ENCODE assay signal across 13 cellular contexts in the genomic region with DNA sequence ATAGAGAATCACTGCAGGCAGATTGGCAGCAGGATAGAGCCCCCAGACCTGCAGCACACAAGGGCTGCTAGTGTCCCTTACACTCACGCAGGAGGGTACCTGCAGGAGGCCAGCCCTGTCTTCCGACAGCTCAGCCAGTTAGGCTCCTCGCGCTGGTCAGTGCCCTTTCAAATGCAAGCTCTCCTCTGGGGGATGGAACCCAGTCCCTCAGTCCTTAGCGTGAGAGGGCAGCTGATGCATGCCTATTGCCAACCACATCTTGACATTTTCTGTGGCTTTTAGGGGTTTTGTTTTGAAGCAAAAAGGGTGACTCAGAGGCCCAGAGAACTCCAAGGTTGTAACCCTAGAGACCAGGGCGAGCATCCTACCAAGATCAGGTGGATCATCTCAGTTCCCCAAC.
A peak's percentile ranks its signal among the peaks of the same experiment; 100 is the strongest.
DNase-seq lines count a peak whose midpoint lies in the region; ATAC-seq lines count a peak whose summit lies in the region.
"Had no signal": no experiment of that assay in that cellular context is flagged by ENCODE, and none has a peak within 500 bp of the region (broad histone marks: within the 10 kb centered on the region; RNA-seq: fewer than 3 reads in every experiment).

No MANE protein-coding gene starts in this region.

- no peak overlapping the region for H3K4me3 Mint-ChIP-seq in stimulated activated naive CD8-positive, alpha-beta T cell treated with anti-CD3 and anti-CD28 coated beads, Interleukin-15, amount 100 ng/mL, for 72 hours
- H3K4me3 Mint-ChIP-seq: activated naive CD4-positive, alpha-beta T cell treated with anti-CD3 and anti-CD28 coated beads, Interleukin-2, amount 50 U/mL, for 24 hours; naive thymus-derived CD4-positive, alpha-beta T cell had no signal

- ATAC-seq in HG02588 (IDR thresholded peaks at IDR 0.05; ENCODE audit: unreplicated experiment) (peak; percentile 57), HG02623 (IDR thresholded peaks at IDR 0.05; ENCODE audit: unreplicated experiment) (no peak)
- peak; percentile 85 for ATAC-seq in stimulated activated naive CD8-positive, alpha-beta T cell treated with anti-CD3 and anti-CD28 coated beads, Interleukin-15, amount 100 ng/mL, for 72 hours
- ATAC-seq: naive thymus-derived CD4-positive, alpha-beta T cell had no signal

- peaks cover 8% of the 10 kb centered on the region for H3K27me3 Mint-ChIP-seq in stimulated activated naive CD8-positive, alpha-beta T cell treated with anti-CD3 and anti-CD28 coated beads, Interleukin-15, amount 100 ng/mL, for 72 hours
- H3K27me3 Mint-ChIP-seq: activated naive CD4-positive, alpha-beta T cell treated with anti-CD3 and anti-CD28 coated beads, Interleukin-2, amount 50 U/mL, for 24 hours; naive thymus-derived CD4-positive, alpha-beta T cell had no signal

- H3K4me1 Mint-ChIP-seq in stimulated activated naive CD8-positive, alpha-beta T cell treated with anti-CD3 and anti-CD28 coated beads, Interleukin-15, amount 100 ng/mL, for 72 hours, result peaks cover 16% of the 10 kb centered on the region
- H3K4me1 Mint-ChIP-seq: activated naive CD4-positive, alpha-beta T cell treated with anti-CD3 and anti-CD28 coated beads, Interleukin-2, amount 50 U/mL, for 24 hours; naive thymus-derived CD4-positive, alpha-beta T cell had no signal

- peak in 2 of 3 donors; percentile 4 to 17 for DNase-seq in stimulated activated CD4-positive, alpha-beta T cell treated with anti-CD3 and anti-CD28 coated beads, Interleukin-12 subunit alpha, Interleukin-12 subunit beta, amount 100 ng/mL, for 48 hours (ENCODE audit: low read depth in 2 of 3, low spot score in 1 of 3)
- DNase-seq in stimulated activated CD4-positive, alpha-beta T cell treated with anti-CD3 and anti-CD28 coated beads, Interleukin-4, amount 100 ng/mL, for 1 hour, result no peak
- DNase-seq in RPMI8226 (peak; percentile 55), RKO (ENCODE audit: low spot score) (no peak), 8988T (no peak)
- DNase-seq in stimulated activated naive CD8-positive, alpha-beta T cell treated with anti-CD3 and anti-CD28 coated beads, Interleukin-15, amount 100 ng/mL, for 72 hours, result peak; percentile 26 to 58
- DNase-seq: MG63; naive thymus-derived CD4-positive, alpha-beta T cell; T-helper 9 cell; testis had no signal

- H3K27ac Mint-ChIP-seq in stimulated activated naive CD8-positive, alpha-beta T cell treated with anti-CD3 and anti-CD28 coated beads, Interleukin-15, amount 100 ng/mL, for 72 hours, result no peak overlapping the region
- H3K27ac Mint-ChIP-seq: activated naive CD4-positive, alpha-beta T cell treated with anti-CD3 and anti-CD28 coated beads, Interleukin-2, amount 50 U/mL, for 24 hours; naive thymus-derived CD4-positive, alpha-beta T cell had no signal

- H3K9me3 Mint-ChIP-seq in stimulated activated naive CD8-positive, alpha-beta T cell treated with anti-CD3 and anti-CD28 coated beads, Interleukin-15, amount 100 ng/mL, for 72 hours, result no peaks in the 10 kb centered on the region
- H3K9me3 Mint-ChIP-seq: activated naive CD4-positive, alpha-beta T cell treated with anti-CD3 and anti-CD28 coated beads, Interleukin-2, amount 50 U/mL, for 24 hours; naive thymus-derived CD4-positive, alpha-beta T cell had no signal

Comparison
In these comparisons a context has a peak if more than half of its experiments do, and no peak if none do; other contexts are left out.
1. DNase-seq: peak in stimulated activated CD4-positive, alpha-beta T cell treated with anti-CD3 and anti-CD28 coated beads, Interleukin-12 subunit alpha, Interleukin-12 subunit beta, amount 100 ng/mL, for 48 hours (2 of 3), RPMI8226 (single experiment) and stimulated activated naive CD8-positive, alpha-beta T cell treated with anti-CD3 and anti-CD28 coated beads, Interleukin-15, amount 100 ng/mL, for 72 hours (2 of 2); none in stimulated activated CD4-positive, alpha-beta T cell treated with anti-CD3 and anti-CD28 coated beads, Interleukin-4, amount 100 ng/mL, for 1 hour (single experiment), RKO (single experiment) and 8988T (single experiment).